In the genomic region with DNA sequence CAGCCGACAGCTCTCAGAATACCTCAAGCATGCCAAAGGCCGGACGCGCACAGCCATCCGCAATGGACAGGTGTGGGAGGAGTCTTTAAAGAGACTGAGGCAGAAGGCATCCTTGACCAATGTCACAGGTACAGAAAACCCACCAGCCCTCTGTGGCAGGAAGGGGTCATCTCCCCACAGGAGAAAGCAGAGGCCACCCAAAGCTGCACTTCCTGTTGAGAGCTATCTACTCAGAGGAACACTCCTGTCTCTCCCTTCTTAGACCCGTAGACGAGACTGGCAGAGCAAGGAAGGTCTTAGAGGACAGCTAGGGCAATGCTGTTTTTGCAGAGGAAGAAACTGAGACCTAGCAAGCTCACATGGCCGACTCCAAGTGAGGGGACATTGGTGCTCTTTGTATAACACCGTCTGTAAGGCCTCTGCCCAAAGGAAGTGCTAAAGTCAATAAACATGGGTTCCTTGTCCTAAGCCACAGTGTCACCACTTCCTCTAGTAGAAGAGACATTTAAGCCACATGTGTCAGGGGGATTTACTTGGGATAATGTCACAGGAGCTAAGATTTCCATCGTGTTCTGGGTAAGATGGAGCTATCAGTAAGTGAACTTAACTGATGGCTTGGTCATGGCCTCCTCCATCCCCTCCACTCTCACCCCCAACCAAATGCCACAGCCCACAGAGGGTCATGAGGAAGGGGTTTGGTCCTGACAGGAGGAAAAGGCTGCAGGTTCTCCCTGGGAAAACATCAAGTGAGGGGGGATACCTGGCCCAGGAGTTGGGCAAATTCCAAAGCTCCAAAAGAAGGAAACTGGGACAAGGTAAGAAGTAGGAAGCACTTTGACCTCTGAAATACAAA, we compare ENCODE assay signal across 1 cellular context.
TF ChIP-seq lines count a peak whose summit lies in the region.

No MANE protein-coding gene starts in this region.

TF ChIP-seq in HepG2, 621 proteins besides CTCF, POLR2A, EP300 and RAD21:
- TF ChIP-seq ZNF343 (CRISPR knock-in tag; IDR thresholded peaks at IDR 0.05) (0 out of 2 replicates have a peak, but pooled peaks have one; percentile 38), ZNF564 (CRISPR knock-in tag; IDR thresholded peaks at IDR 0.05) (no peak), ETV5 (CRISPR knock-in tag; IDR thresholded peaks at IDR 0.05; ENCODE audit: borderline replicate concordance) (peak; percentile 11; the same call in 1 of the 2 replicates), ZNF7 (CRISPR knock-in tag; IDR thresholded peaks at IDR 0.05) (peak; percentile 69; the same call in 1 of the 2 replicates)
